17 cellular contexts compared by ENCODE assay signal in genomic region chr15:83204697-83205096, GRCh38. TPM values are rescaled to one million over a fixed set of nuclear protein-coding genes. Genes with fewer than 3 reads are reported as not detected.
DNase-seq lines count a peak whose midpoint lies in the region; TF ChIP-seq lines count a peak whose summit lies in the region.
"Had no signal": no experiment of that assay in that cellular context is flagged by ENCODE, and none has a peak within 500 bp of the region (broad histone marks: within the 10 kb centered on the region; RNA-seq: fewer than 3 reads in every experiment).

No MANE protein-coding gene starts in this region.

- peaks cover 66% of the 10 kb centered on the region for H3K4me1 Mint-ChIP-seq in brain
- peaks cover 45% of the 10 kb centered on the region for H3K4me1 Mint-ChIP-seq in mesothelial cell of epicardium

- peaks cover 8% of the 10 kb centered on the region for H3K27me3 Mint-ChIP-seq in brain
- no peaks in the 10 kb centered on the region for H3K27me3 Mint-ChIP-seq in mesothelial cell of epicardium (ENCODE audit: low read depth)

- H3K4me3 ChIP-seq in BLaER1 treated with 17β-estradiol and CSF1 and Interleukin-3, amounts not matched to agents 10 nM and 100 nM = peak overlapping the region in 1 of 10 experiments; percentile 7; a peak in 2 of 20 replicates
- H3K4me3 ChIP-seq in HUES6 (ENCODE audit: low read depth, low read length) (peak overlapping the region; percentile 8; the same call in 1 of the 2 replicates), vagina (no peak overlapping the region), suprapubic skin (no peak overlapping the region)
- H3K4me3 ChIP-seq: left ventricle myocardium inferior had no signal

- intact Hi-C loops in vagina (cut with DNase I) = no loop called here

- TF ChIP-seq EP300 in suprapubic skin (IDR thresholded peaks at IDR 0.05) = no peak

- H4K20me1 ChIP-seq in BLaER1 treated with 17β-estradiol and CSF1 and Interleukin-3, amounts not matched to agents 10 nM and 100 nM = peaks cover 0 to 65% (median 31%) of the 10 kb centered on the region in 11 experiments; a peak in 17 of 22 replicates

- DNase-seq in mesothelial cell of epicardium (ENCODE audit: low spot score in 2 of 2, unreplicated experiment in 2 of 2) (no peak), vagina (ENCODE audit: extremely low spot score in 2 of 2) (no peak), AG08395 (ENCODE audit: low spot score) (no peak), suprapubic skin (ENCODE audit: low spot score in 2 of 2) (no peak)
- DNase-seq in activated CD4-positive, alpha-beta T cell treated with anti-CD3 and anti-CD28 coated beads, Interleukin-2, amount 50 U/mL, for 48 hours = no peak
- DNase-seq: activated CD4-positive, alpha-beta T cell treated with anti-CD3 and anti-CD28 coated beads for 36 hours; activated T-cell treated with anti-CD3 and anti-CD28 coated beads, Interleukin-2, amount 50 U/mL, for 48 hours; heart right ventricle; left ventricle myocardium inferior; NCI-H1105; NCI-H226; stimulated activated CD4-positive, alpha-beta T cell treated with anti-CD3 and anti-CD28 coated beads, Interleukin-12 subunit alpha, Interleukin-12 subunit beta, amount 100 ng/mL, for 4 hours; T-cell had no signal

- peak overlapping the region; percentile 73 to 94 (median 81); a peak in 21 of 22 replicates for H3K4me2 ChIP-seq in BLaER1 treated with 17β-estradiol and CSF1 and Interleukin-3, amounts not matched to agents 10 nM and 100 nM

- peaks cover 21 to 41% (median 35%) of the 10 kb centered on the region in 10 experiments for H3K4me1 ChIP-seq in BLaER1 treated with 17β-estradiol and CSF1 and Interleukin-3, amounts not matched to agents 10 nM and 100 nM
- H3K4me1 ChIP-seq in HUES6 (ENCODE audit: control insufficient read depth, insufficient read depth, low read length) (peaks cover 27% of the 10 kb centered on the region), vagina (peaks cover 21% of the 10 kb centered on the region), suprapubic skin (peaks cover 27% of the 10 kb centered on the region)

- H3K4me3 Mint-ChIP-seq in brain (peak overlapping the region; percentile 99 to 100 (median 100)), mesothelial cell of epicardium (peak overlapping the region; percentile 23)
- H3K4me3 Mint-ChIP-seq: activated CD4-positive, alpha-beta T cell treated with anti-CD3 and anti-CD28 coated beads for 36 hours; IgD-negative memory B cell had no signal

- H3K27me3 ChIP-seq in BLaER1 treated with 17β-estradiol and CSF1 and Interleukin-3, amounts not matched to agents 10 nM and 100 nM = no peaks in the 10 kb centered on the region
- H3K27me3 ChIP-seq in HUES6 (ENCODE audit: control insufficient read depth, insufficient read depth, low read length) = no peaks in the 10 kb centered on the region
- no peaks in the 10 kb centered on the region for H3K27me3 ChIP-seq in vagina
- no peaks in the 10 kb centered on the region for H3K27me3 ChIP-seq in suprapubic skin

- peak overlapping the region; percentile 28 to 99 (median 56) for H3K27ac Mint-ChIP-seq in brain
- peak overlapping the region; percentile 1 for H3K27ac Mint-ChIP-seq in mesothelial cell of epicardium
- H3K27ac Mint-ChIP-seq: activated CD4-positive, alpha-beta T cell treated with anti-CD3 and anti-CD28 coated beads for 36 hours; IgD-negative memory B cell; T-cell had no signal

- H3K36me3 ChIP-seq in BLaER1 treated with 17β-estradiol and CSF1 and Interleukin-3, amounts not matched to agents 10 nM and 100 nM = peaks cover 0 to 5% (median 0%) of the 10 kb centered on the region in 11 experiments; a peak in 4 of 22 replicates
- H3K36me3 ChIP-seq in HUES6 (ENCODE audit: control insufficient read depth, insufficient read depth, low read length) (no peaks in the 10 kb centered on the region), vagina (no peaks in the 10 kb centered on the region), suprapubic skin (no peaks in the 10 kb centered on the region)
- H3K36me3 ChIP-seq: heart right ventricle, left ventricle myocardium inferior had no signal

- H3K9ac ChIP-seq in BLaER1 treated with 17β-estradiol and CSF1 and Interleukin-3, amounts not matched to agents 10 nM and 100 nM = no peak overlapping the region
- no peak overlapping the region for H3K9ac ChIP-seq in HUES6 (ENCODE audit: low read length)

- no peak for TF ChIP-seq CTCF in brain (conservative IDR thresholded peaks at IDR 0.05)
- TF ChIP-seq CTCF in mesothelial cell of epicardium (IDR thresholded peaks at IDR 0.05; ENCODE audit: unreplicated experiment) = no peak
- no peak for TF ChIP-seq CTCF in vagina (IDR thresholded peaks at IDR 0.05)
- no peak for TF ChIP-seq CTCF in suprapubic skin (IDR thresholded peaks at IDR 0.05)

- peaks cover 6% of the 10 kb centered on the region for H3K36me3 Mint-ChIP-seq in brain
- H3K36me3 Mint-ChIP-seq in mesothelial cell of epicardium = no peaks in the 10 kb centered on the region
- H3K36me3 Mint-ChIP-seq: IgD-negative memory B cell, T-cell had no signal

- no peak overlapping the region for H3K27ac ChIP-seq in BLaER1 treated with 17β-estradiol and CSF1 and Interleukin-3, amounts not matched to agents 10 nM and 100 nM
- H3K27ac ChIP-seq in HUES6 (ENCODE audit: low read depth, low read length) (no peak overlapping the region), vagina (no peak overlapping the region), suprapubic skin (no peak overlapping the region)

- no peaks in the 10 kb centered on the region for H3K9me3 ChIP-seq in BLaER1 treated with 17β-estradiol and CSF1 and Interleukin-3, amounts not matched to agents 10 nM and 100 nM (replicated peaks in 1 of 11)
- H3K9me3 ChIP-seq in HUES6 (ENCODE audit: control insufficient read depth, insufficient read depth, low read depth, low read length) = no peaks in the 10 kb centered on the region
- no peaks in the 10 kb centered on the region for H3K9me3 ChIP-seq in vagina
- no peaks in the 10 kb centered on the region for H3K9me3 ChIP-seq in suprapubic skin
- H3K9me3 ChIP-seq: heart right ventricle, left ventricle myocardium inferior had no signal

- 72% methylated on average over 3 of the region's 3 CpGs for WGBS in suprapubic skin

- H3K9me3 Mint-ChIP-seq in brain = peaks cover 0 to 2% (median 0%) of the 10 kb centered on the region in 5 experiments
- H3K9me3 Mint-ChIP-seq in mesothelial cell of epicardium = no peaks in the 10 kb centered on the region
- H3K9me3 Mint-ChIP-seq: T-cell had no signal

- TF ChIP-seq POLR2A in vagina (IDR thresholded peaks at IDR 0.05) = no peak
- TF ChIP-seq POLR2A in suprapubic skin (IDR thresholded peaks at IDR 0.05) = no peak

RNA-seq across cellular contexts. Expression of gene HDGFL3, which starts 2.9 kb away (rescaled TPM):
- 51.0 TPM for polyA plus RNA-seq in brain (ENCODE audit: insufficient read depth, low read depth, low replicate concordance)
- 92.2 to 97.2 TPM (median 95.7 TPM) in 3 replicates for total RNA-seq in mesothelial cell of epicardium
- total RNA-seq in vagina = 27.7 TPM
- 10 to 100 TPM in 1 of 4 donors, 1 to 10 TPM in 3; 3.7 to 11.3 (median 6.0) TPM for total RNA-seq in suprapubic skin
